In genomic region chr15:59317211-59317610, GRCh38 we compare ENCODE assay signal across 15 cellular contexts.
"Had no signal": no experiment of that assay in that cellular context is flagged by ENCODE, and none has a peak within 500 bp of the region (broad histone marks: within the 10 kb centered on the region; RNA-seq: fewer than 3 reads in every experiment).

No MANE protein-coding gene starts in this region.

- H3K4me2 ChIP-seq: smooth muscle cell had no signal

- H3K27ac ChIP-seq: dorsolateral prefrontal cortex, left lung, testis had no signal

- FAIRE-seq: keratinocyte, TTC549 had no signal

- H3K27me3 ChIP-seq: cardiac muscle cell, dorsolateral prefrontal cortex, left lung, testis had no signal

- DNase-seq: activated B cell treated with CpG ODN at 0.5 μM for 24 hours; activated CD4-positive, alpha-beta memory T cell treated with anti-CD3 and anti-CD28 coated beads for 36 hours; activated CD4-positive, alpha-beta T cell treated with anti-CD3 and anti-CD28 coated beads for 4 hours; activated T-cell treated with anti-CD3 and anti-CD28 coated beads for 4 hours; amniotic stem cell; dorsolateral prefrontal cortex; foreskin fibroblast; left lung; occipital lobe; stimulated activated CD4-positive, alpha-beta T cell treated with anti-CD3 and anti-CD28 coated beads, Interleukin-4, amount 100 ng/mL, for 24 hours; testis had no signal

- H3K36me3 ChIP-seq: cardiac muscle cell, left lung had no signal

- H3K4me3 ChIP-seq: cardiac muscle cell, dorsolateral prefrontal cortex, left lung, smooth muscle cell, testis had no signal

- H3K9me3 ChIP-seq: left lung, testis had no signal
